Comparison of ENCODE assay signal across 25 cellular contexts in genomic region chr3:87191175-87191574, GRCh38. TPM values are rescaled to one million over a fixed set of nuclear protein-coding genes. Genes with fewer than 3 reads are reported as not detected.
DNase-seq lines count a peak whose midpoint lies in the region; ATAC-seq, FAIRE-seq and TF ChIP-seq lines count a peak whose summit lies in the region.
"Had no signal": no experiment of that assay in that cellular context is flagged by ENCODE, and none has a peak within 500 bp of the region (broad histone marks: within the 10 kb centered on the region; RNA-seq: fewer than 3 reads in every experiment).

No MANE protein-coding gene starts in this region.

- ATAC-seq in foreskin keratinocyte, result peak; percentile 37
- no peak for ATAC-seq in right cardiac atrium
- ATAC-seq: upper lobe of right lung had no signal

- no peaks in the 10 kb centered on the region for H3K27me3 ChIP-seq in foreskin keratinocyte
- H3K27me3 ChIP-seq in right cardiac atrium (ENCODE audit: control insufficient read depth, insufficient read depth), result no peaks in the 10 kb centered on the region
- H3K27me3 ChIP-seq: suprapubic skin, upper lobe of right lung had no signal

- WGBS in right cardiac atrium, result 54% methylated on average over 2 of the region's 2 CpGs

- H3K4me3 ChIP-seq in right cardiac atrium (ENCODE audit: low read length), result no peak overlapping the region
- H3K4me3 ChIP-seq: PC-9, suprapubic skin, upper lobe of right lung had no signal

- FAIRE-seq in RCC 7860 (lab: Jason Lieb, UNC), result no peak
- FAIRE-seq: endometrium had no signal

- no peak for TF ChIP-seq CTCF in foreskin keratinocyte (conservative IDR thresholded peaks at IDR 0.05)

- H3K27ac ChIP-seq in foreskin keratinocyte (no peak overlapping the region), right cardiac atrium (ENCODE audit: low read length) (no peak overlapping the region)
- H3K27ac ChIP-seq: C4-2B, PC-9, suprapubic skin, upper lobe of right lung had no signal

- intact Hi-C loops in right cardiac atrium (cut with DNase I), result no loop called here

- peaks cover 10% of the 10 kb centered on the region for H3K4me1 ChIP-seq in foreskin keratinocyte
- no peaks in the 10 kb centered on the region for H3K4me1 ChIP-seq in right cardiac atrium (ENCODE audit: control insufficient read depth, insufficient read depth, low read length)
- H3K4me1 ChIP-seq: suprapubic skin, upper lobe of right lung had no signal

- H3K9me3 ChIP-seq in right cardiac atrium (ENCODE audit: control insufficient read depth, low read length), result no peaks in the 10 kb centered on the region
- H3K9me3 ChIP-seq: suprapubic skin, upper lobe of right lung had no signal

- DNase-seq in GM03348 (ENCODE audit: low spot score), result peak; percentile 5
- peak; percentile 55 for DNase-seq in NCI-H1105 (lab: John Stamatoyannopoulos, UW)
- peak; percentile 86 for DNase-seq in NCI-H69 (lab: John Stamatoyannopoulos, UW)
- DNase-seq in foreskin keratinocyte, result no peak
- DNase-seq in right cardiac atrium, result no peak
- no peak for DNase-seq in RCC 7860 (ENCODE audit: low spot score)
- DNase-seq in C1 segment of cervical spinal cord (lab: John Stamatoyannopoulos, UW), result no peak
- DNase-seq: activated CD4-positive, alpha-beta memory T cell treated with anti-CD3 and anti-CD28 coated beads, Interleukin-2, amount 10 ng/mL, durations not matched to agents 7 days and 5 days; activated CD8-positive, alpha-beta memory T cell treated with anti-CD3 and anti-CD28 coated beads, Interleukin-2, amount 50 U/mL, for 4 hours; activated naive CD4-positive, alpha-beta T cell treated with anti-CD3 and anti-CD28 coated beads for 36 hours; cerebellar nuclear complex; COR-L47; DMS53; H9; immature natural killer cell; KBM-7; NCI-H187; nephron progenitor cell; PC-9; Right ventricle myocardium superior; stimulated activated naive CD4-positive, alpha-beta T cell; upper lobe of right lung had no signal

RNA-seq across cellular contexts. Expression of gene CHMP2B, which starts 35.9 kb away (rescaled TPM):
- total RNA-seq in foreskin keratinocyte (50.7 and 56.4 TPM in 2 replicates), right cardiac atrium (10 to 100 TPM; 32.9 to 41.0 (median 35.5) TPM)
- polyA plus RNA-seq in foreskin keratinocyte (28.2 and 37.7 TPM in 2 replicates), right cardiac atrium (23.5 TPM)

Comparison
In these comparisons a context has a peak if more than half of its experiments do, and no peak if none do; other contexts are left out.
1. DNase-seq: peak in GM03348 (single experiment), NCI-H1105 (single experiment) and NCI-H69 (single experiment); none in foreskin keratinocyte (0 of 2), right cardiac atrium (0 of 3), RCC 7860 (single experiment) and C1 segment of cervical spinal cord (0 of 14).